In the genomic region with DNA sequence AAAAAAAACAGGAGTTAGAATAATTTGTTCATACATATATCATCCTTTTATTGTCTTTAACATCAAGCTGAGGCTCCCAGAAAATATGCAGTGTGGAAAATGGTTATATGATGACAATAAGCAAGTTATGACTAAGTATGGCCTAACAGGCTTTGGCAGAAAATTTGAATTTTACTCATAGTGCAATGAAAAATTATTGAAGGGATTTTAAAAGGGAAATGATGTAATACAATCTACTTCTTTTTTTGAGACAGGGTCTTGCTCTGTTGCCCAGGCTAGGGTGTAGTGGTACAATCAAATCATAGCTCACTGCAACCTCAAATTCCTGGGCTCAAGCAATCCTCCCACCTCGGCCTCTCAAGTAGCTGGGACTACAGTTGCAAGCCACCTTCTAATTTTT, we compare ENCODE assay signal across 9 cellular contexts.
DNase-seq lines count a peak whose midpoint lies in the region; ATAC-seq and TF ChIP-seq lines count a peak whose summit lies in the region.
"Had no signal": no experiment of that assay in that cellular context is flagged by ENCODE, and none has a peak within 500 bp of the region (broad histone marks: within the 10 kb centered on the region; RNA-seq: fewer than 3 reads in every experiment).

No MANE protein-coding gene starts in this region.

- TF ChIP-seq POLR2A in uterus (IDR thresholded peaks at IDR 0.05): no peak

- peak; percentile 25 for ATAC-seq in GM18499 (IDR thresholded peaks at IDR 0.05; ENCODE audit: insufficient read depth, unreplicated experiment)
- peak; percentile 11 for ATAC-seq in GM21576 (IDR thresholded peaks at IDR 0.05; ENCODE audit: unreplicated experiment)
- ATAC-seq in HG03558 (IDR thresholded peaks at IDR 0.05; ENCODE audit: extremely low read depth, unreplicated experiment): peak; percentile 12

- H3K4me1 ChIP-seq in uterus (no peaks in the 10 kb centered on the region), BE2C (no peaks in the 10 kb centered on the region)

- intact Hi-C loops in uterus (cut with DNase I; ENCODE audit: low total_unique reads): no loop called here
- intact Hi-C loops in posterior cingulate gyrus (cut with DNase I): no loop called here

- H3K27ac ChIP-seq in uterus: no peak overlapping the region

- H3K4me3 ChIP-seq in foreskin fibroblast (ENCODE audit: low read depth in 1 of 2, low read length in 2 of 2) (no peak overlapping the region), uterus (no peak overlapping the region), BE2C (ENCODE audit: low read depth, low read length) (no peak overlapping the region)

- TF ChIP-seq CTCF in foreskin fibroblast (IDR thresholded peaks at IDR 0.05; ENCODE audit: low read depth, low read length): no peak
- TF ChIP-seq CTCF in uterus (IDR thresholded peaks at IDR 0.05): no peak
- no peak for TF ChIP-seq CTCF in BE2C (IDR thresholded peaks at IDR 0.05; ENCODE audit: low read depth, low read length)

- H3K27me3 ChIP-seq in uterus (no peaks in the 10 kb centered on the region), BE2C (no peaks in the 10 kb centered on the region)

- H3K36me3 ChIP-seq in uterus: no peaks in the 10 kb centered on the region
- no peaks in the 10 kb centered on the region for H3K36me3 ChIP-seq in BE2C

- DNase-seq in foreskin fibroblast (peak; percentile 51 to 71), uterus (no peak), SK-N-DZ (ENCODE audit: low spot score) (no peak), BE2C (no peak), posterior cingulate gyrus (no peak)
- DNase-seq: islet precursor cell had no signal

- no peaks in the 10 kb centered on the region for H3K9me3 ChIP-seq in uterus
- no peaks in the 10 kb centered on the region; the same call in 1 of the 2 replicates for H3K9me3 ChIP-seq in BE2C

Comparison
In these comparisons a context has a peak if more than half of its experiments do, and no peak if none do; other contexts are left out.
1. DNase-seq: peak in foreskin fibroblast (2 of 2); none in uterus (0 of 2), SK-N-DZ (single experiment), BE2C (single experiment) and posterior cingulate gyrus (0 of 10).
2. Peak in every context shown above with its lines, with median percentiles within 50 percentile points of each other: ATAC-seq.